Comparison of ENCODE assay signal across 12 cellular contexts in the genomic region with DNA sequence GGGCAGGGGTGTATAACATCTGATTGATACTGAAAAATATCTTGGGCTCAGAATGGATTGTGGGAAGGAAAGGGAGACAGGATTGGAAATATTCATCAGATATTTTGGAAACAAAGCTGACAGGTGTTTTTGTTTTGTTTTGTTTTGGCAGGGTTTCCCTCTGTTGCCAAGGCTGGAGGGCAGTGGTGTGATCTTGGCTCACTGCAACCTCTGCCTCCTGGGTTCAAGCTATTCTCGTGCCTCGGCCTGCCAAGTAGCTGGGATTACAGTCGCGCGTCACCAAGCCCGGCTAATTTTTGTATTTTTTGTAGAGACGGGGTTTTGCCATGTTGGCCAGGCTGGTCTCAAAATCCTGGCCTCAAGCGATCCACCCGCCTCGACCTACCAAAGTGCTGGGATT. TPM values are rescaled to one million over a fixed set of nuclear protein-coding genes. Genes with fewer than 3 reads are reported as not detected.
A peak's percentile ranks its signal among the peaks of the same experiment; 100 is the strongest.
DNase-seq lines count a peak whose midpoint lies in the region; ATAC-seq and TF ChIP-seq lines count a peak whose summit lies in the region.
"Not testable (repeated sequence)": the region's sequence is repeated elsewhere in the genome, so short reads cannot be mapped to it uniquely, and the experiment has no call there.
"Had no signal": no experiment of that assay in that cellular context is flagged by ENCODE, and none has a peak within 500 bp of the region (broad histone marks: within the 10 kb centered on the region; RNA-seq: fewer than 3 reads in every experiment).

No MANE protein-coding gene starts in this region.

- H3K27me3 ChIP-seq in BLaER1 = not testable (repeated sequence)
- peaks cover 17% of the 10 kb centered on the region for H3K27me3 ChIP-seq in neural progenitor cell

- ATAC-seq in memory B cell (ENCODE audit: low read depth) = not testable (repeated sequence)

- H3K79me2 ChIP-seq in neural progenitor cell (ENCODE audit: low read depth) = not testable (repeated sequence)

- H3K4me1 ChIP-seq in BLaER1 = peaks cover 94% of the 10 kb centered on the region
- peaks cover 11% of the 10 kb centered on the region for H3K4me1 ChIP-seq in neural progenitor cell

- not testable (repeated sequence) for H3K9me3 ChIP-seq in BLaER1; neural progenitor cell (ENCODE audit: low read depth)

- peak overlapping the region; percentile 28 for H3K4me2 ChIP-seq in BLaER1
- not testable (repeated sequence) for H3K4me2 ChIP-seq in neural progenitor cell

- peak overlapping the region in 3 of 4 donors; percentile 18 to 59 (median 27) for H3K4me3 Mint-ChIP-seq in IgD-negative memory B cell
- H3K4me3 Mint-ChIP-seq in T-helper 2 cell treated with Interferon-gamma antibody and Interleukin-4, amounts not matched to agents 5 μg/mL and 100 μg/mL, for 36 hours; activated T-cell treated with anti-CD3 and anti-CD28 coated beads, Interleukin-2, amount 50 U/mL, for 24 hours; activated naive CD8-positive, alpha-beta T cell; memory B cell; neural progenitor cell: not testable (repeated sequence)

- H3F3A ChIP-seq in neural progenitor cell (ENCODE audit: low read depth) = not testable (repeated sequence)

- H3K36me3 ChIP-seq in BLaER1, neural progenitor cell: not testable (repeated sequence)

- DNase-seq in T-helper 2 cell treated with Interferon-gamma antibody and Interleukin-4, amounts not matched to agents 5 μg/mL and 100 μg/mL, for 36 hours (ENCODE audit: low spot score); activated T-cell treated with anti-CD3 and anti-CD28 coated beads, Interleukin-2, amount 50 U/mL, for 24 hours; memory B cell (ENCODE audit: low spot score in 2 of 2); neural progenitor cell (ENCODE audit: low spot score): not testable (repeated sequence)

- H3K4me1 Mint-ChIP-seq in IgD-negative memory B cell (peaks cover 22 to 35% (median 26%) of the 10 kb centered on the region in 3 donors), memory B cell (peaks cover 35% of the 10 kb centered on the region), neural progenitor cell (peaks cover 15% of the 10 kb centered on the region)
- peaks cover 38% of the 10 kb centered on the region for H3K4me1 Mint-ChIP-seq in T-helper 2 cell treated with Interferon-gamma antibody and Interleukin-4, amounts not matched to agents 5 μg/mL and 100 μg/mL, for 36 hours (ENCODE audit: low read depth)
- peaks cover 49% of the 10 kb centered on the region for H3K4me1 Mint-ChIP-seq in activated T-cell treated with anti-CD3 and anti-CD28 coated beads, Interleukin-2, amount 50 U/mL, for 24 hours (ENCODE audit: low read depth)
- H3K4me1 Mint-ChIP-seq in activated naive CD8-positive, alpha-beta T cell (ENCODE audit: low read depth) = peaks cover 44% of the 10 kb centered on the region

- H3K27me3 Mint-ChIP-seq in IgD-negative memory B cell; T-helper 2 cell treated with Interferon-gamma antibody and Interleukin-4, amounts not matched to agents 5 μg/mL and 100 μg/mL, for 36 hours (ENCODE audit: low read depth); activated T-cell treated with anti-CD3 and anti-CD28 coated beads, Interleukin-2, amount 50 U/mL, for 24 hours; activated naive CD8-positive, alpha-beta T cell; memory B cell: not testable (repeated sequence)
- H3K27me3 Mint-ChIP-seq in neural progenitor cell (ENCODE audit: insufficient read depth, low read depth) = peaks cover 14% of the 10 kb centered on the region

- H3K36me3 Mint-ChIP-seq in IgD-negative memory B cell; activated naive CD8-positive, alpha-beta T cell; memory B cell; neural progenitor cell: not testable (repeated sequence)
- H3K36me3 Mint-ChIP-seq in T-helper 2 cell treated with Interferon-gamma antibody and Interleukin-4, amounts not matched to agents 5 μg/mL and 100 μg/mL, for 36 hours (ENCODE audit: low read depth) = peaks cover 34% of the 10 kb centered on the region
- peaks cover 72% of the 10 kb centered on the region for H3K36me3 Mint-ChIP-seq in activated T-cell treated with anti-CD3 and anti-CD28 coated beads, Interleukin-2, amount 50 U/mL, for 24 hours (ENCODE audit: low read depth)

- not testable (repeated sequence) for H4K20me1 ChIP-seq in BLaER1; neural progenitor cell (ENCODE audit: low read depth)

- H2AFZ ChIP-seq in neural progenitor cell (replicated peaks) = not testable (repeated sequence)

- H3K27ac Mint-ChIP-seq in IgD-negative memory B cell (peak overlapping the region; percentile 8 to 67 (median 41)), memory B cell (peak overlapping the region; percentile 59), neural progenitor cell (peak overlapping the region; percentile 9)
- peak overlapping the region; percentile 41 for H3K27ac Mint-ChIP-seq in T-helper 2 cell treated with Interferon-gamma antibody and Interleukin-4, amounts not matched to agents 5 μg/mL and 100 μg/mL, for 36 hours
- H3K27ac Mint-ChIP-seq in activated T-cell treated with anti-CD3 and anti-CD28 coated beads, Interleukin-2, amount 50 U/mL, for 24 hours = peak overlapping the region; percentile 68
- peak overlapping the region; percentile 62 for H3K27ac Mint-ChIP-seq in activated naive CD8-positive, alpha-beta T cell

- not testable (repeated sequence) for H3K9ac ChIP-seq in BLaER1, neural progenitor cell

- peak overlapping the region; percentile 8; the same call in 1 of the 2 replicates for H3K27ac ChIP-seq in BLaER1
- not testable (repeated sequence) for H3K27ac ChIP-seq in neural progenitor cell

- H3K4me3 ChIP-seq in BLaER1, neural progenitor cell: not testable (repeated sequence)

- not testable (repeated sequence) for TF ChIP-seq CTCF in neural progenitor cell (IDR thresholded peaks at IDR 0.05)

- H3K9me3 Mint-ChIP-seq in IgD-negative memory B cell; T-helper 2 cell treated with Interferon-gamma antibody and Interleukin-4, amounts not matched to agents 5 μg/mL and 100 μg/mL, for 36 hours; activated T-cell treated with anti-CD3 and anti-CD28 coated beads, Interleukin-2, amount 50 U/mL, for 24 hours; activated naive CD8-positive, alpha-beta T cell (ENCODE audit: low read depth); memory B cell; neural progenitor cell: not testable (repeated sequence)

RNA-seq across cellular contexts. Expression of gene RINL, which starts 4.7 kb away (rescaled TPM):
- 61.3 TPM for polyA plus RNA-seq in IgD-negative memory B cell
- 4.7 and 5.4 TPM in 2 replicates for total RNA-seq in neural progenitor cell (ENCODE audit: low replicate concordance)

RNA-seq across cellular contexts. Expression of gene HNRNPL, which starts 23.6 kb away (rescaled TPM):
- 78.9 TPM for polyA plus RNA-seq in IgD-negative memory B cell
- total RNA-seq in neural progenitor cell (ENCODE audit: low replicate concordance) = 436 and 583 TPM in 2 replicates

RNA-seq across cellular contexts. Expression of gene SIRT2, which starts 26.0 kb away (rescaled TPM):
- polyA plus RNA-seq in IgD-negative memory B cell = 45.5 TPM
- 10.9 and 15.2 TPM in 2 replicates for total RNA-seq in neural progenitor cell (ENCODE audit: low replicate concordance)

RNA-seq across cellular contexts. Expression of gene NFKBIB, which starts 26.4 kb away (rescaled TPM):
- polyA plus RNA-seq in IgD-negative memory B cell = 18.2 TPM
- 8.3 and 11.5 TPM in 2 replicates for total RNA-seq in neural progenitor cell (ENCODE audit: low replicate concordance)

RNA-seq across cellular contexts. Expression of gene CCER2, which starts 38.6 kb away (rescaled TPM):
- not detected for polyA plus RNA-seq in IgD-negative memory B cell
- total RNA-seq in neural progenitor cell (ENCODE audit: low replicate concordance) = 1.1 and 1.3 TPM in 2 replicates
- total RNA-seq: GM23338, HepG2, HT1080, M059J had no signal
- polyA plus RNA-seq: BJ had no signal

Comparison
In these comparisons a context has a peak if more than half of its experiments do, and no peak if none do; other contexts are left out.
1. H3K27ac Mint-ChIP-seq: peak in every context shown above with its lines; median percentile 68 in activated T-cell treated with anti-CD3 and anti-CD28 coated beads, Interleukin-2, amount 50 U/mL, for 24 hours; 62 in activated naive CD8-positive, alpha-beta T cell; 59 in memory B cell; 41 in IgD-negative memory B cell; 41 in T-helper 2 cell treated with Interferon-gamma antibody and Interleukin-4, amounts not matched to agents 5 μg/mL and 100 μg/mL, for 36 hours; 9 in neural progenitor cell.